1 cellular context compared by ENCODE assay signal in genomic region chr5:134236208-134236761, GRCh38.
TF ChIP-seq lines count a peak whose summit lies in the region.

No MANE protein-coding gene starts in this region.

TF ChIP-seq in H1, 55 proteins besides CTCF, POLR2A, EP300 and RAD21:
- no peak for TF ChIP-seq NANOG (IDR thresholded peaks at IDR 0.05; ENCODE audit: insufficient read depth, low read depth, low read length, poor library complexity, severe bottlenecking)
- TF ChIP-seq BRCA1 (IDR thresholded peaks at IDR 0.05; ENCODE audit: low read depth, low read length), result no peak
- TF ChIP-seq ATF3 (IDR thresholded peaks at IDR 0.05; ENCODE audit: insufficient read depth, low read depth, low read length), result no peak
- TF ChIP-seq SP2 (IDR thresholded peaks at IDR 0.05; ENCODE audit: low read length), result no peak
- no peak for TF ChIP-seq KDM5A (IDR thresholded peaks at IDR 0.05; ENCODE audit: low read length)
- TF ChIP-seq CEBPB (IDR thresholded peaks at IDR 0.05; ENCODE audit: low read depth, low read length), result no peak
